8 cellular contexts compared by ENCODE assay signal in genomic region chr1:8858888-8859706, GRCh38. TPM values are rescaled to one million over a fixed set of nuclear protein-coding genes. Genes with fewer than 3 reads are reported as not detected.
DNase-seq lines count a peak whose midpoint lies in the region; ATAC-seq, FAIRE-seq and TF ChIP-seq lines count a peak whose summit lies in the region.

No MANE protein-coding gene starts in this region.

- H3K79me2 ChIP-seq in astrocyte (ENCODE audit: insufficient read depth, low read length): peaks cover 8% of the 10 kb centered on the region

- ATAC-seq in stimulated activated naive CD8-positive, alpha-beta T cell treated with anti-CD3 and anti-CD28 coated beads, Interleukin-15, Interleukin-2, amounts not matched to agents 100 U/mL and 50 U/mL, for 24 hours: peak; percentile 45
- ATAC-seq in HG03460 (IDR thresholded peaks at IDR 0.05; ENCODE audit: unreplicated experiment): no peak

- H3K9me3 ChIP-seq in SJCRH30 (replicated peaks) (no peaks in the 10 kb centered on the region), astrocyte (ENCODE audit: insufficient read depth, low read depth, low read length) (no peaks in the 10 kb centered on the region)

- H3K9me3 Mint-ChIP-seq in astrocyte (ENCODE audit: unreplicated experiment) (no peaks in the 10 kb centered on the region), immature natural killer cell (no peaks in the 10 kb centered on the region)

- no peaks in the 10 kb centered on the region for H3K27me3 Mint-ChIP-seq in astrocyte (ENCODE audit: low read depth, unreplicated experiment)
- H3K27me3 Mint-ChIP-seq in immature natural killer cell (ENCODE audit: low read depth in 3 of 3): no peaks in the 10 kb centered on the region

- peaks cover 32% of the 10 kb centered on the region for H3K4me1 Mint-ChIP-seq in astrocyte (ENCODE audit: low read depth, unreplicated experiment)
- H3K4me1 Mint-ChIP-seq in immature natural killer cell: peaks cover 21 to 32% of the 10 kb centered on the region in 2 donors

- H3K27ac Mint-ChIP-seq in astrocyte (ENCODE audit: unreplicated experiment) (peak overlapping the region; percentile 59), immature natural killer cell (peak overlapping the region; percentile 21 to 85 (median 76))

- no peaks in the 10 kb centered on the region for H3K27me3 ChIP-seq in HL-60 (ENCODE audit: insufficient read depth, poor library complexity, severe bottlenecking)
- H3K27me3 ChIP-seq in SJCRH30: no peaks in the 10 kb centered on the region
- H3K27me3 ChIP-seq in astrocyte (ENCODE audit: insufficient read depth, low read length): no peaks in the 10 kb centered on the region

- FAIRE-seq in D721Med (lab: Jason Lieb, UNC) (no peak), astrocyte (lab: Jason Lieb, UNC) (no peak)

- H3K36me3 Mint-ChIP-seq in astrocyte (ENCODE audit: low read depth, unreplicated experiment) (peaks cover 31% of the 10 kb centered on the region), immature natural killer cell (peaks cover 13 to 45% (median 14%) of the 10 kb centered on the region in 3 donors)

- DNase-seq in D721Med (ENCODE audit: insufficient read length, low spot score): no peak
- DNase-seq in HL-60 (ENCODE audit: low read depth in 1 of 2, low spot score in 1 of 2): peak in 1 of 2 experiments; percentile 75
- peak; percentile 51 to 76 for DNase-seq in SJCRH30
- DNase-seq in astrocyte (ENCODE audit: low read depth): no peak
- DNase-seq in immature natural killer cell: peak; percentile 34 to 41 (median 39)
- DNase-seq in stimulated activated naive CD8-positive, alpha-beta T cell treated with anti-CD3 and anti-CD28 coated beads, Interleukin-15, Interleukin-2, amounts not matched to agents 100 U/mL and 50 U/mL, for 24 hours: no peak
- DNase-seq in 8988T: no peak

- H3K4me1 ChIP-seq in SJCRH30 (no peaks in the 10 kb centered on the region; the same call in 1 of the 2 replicates), astrocyte (ENCODE audit: insufficient read depth, low read length) (peaks cover 14% of the 10 kb centered on the region)

- H2AFZ ChIP-seq in astrocyte (ENCODE audit: low read depth, low read length): no peak overlapping the region

- peak overlapping the region; percentile 64 for H3K4me3 Mint-ChIP-seq in astrocyte (ENCODE audit: unreplicated experiment)
- no peak overlapping the region for H3K4me3 Mint-ChIP-seq in immature natural killer cell

- H3K36me3 ChIP-seq in SJCRH30 (peaks cover 71% of the 10 kb centered on the region), astrocyte (ENCODE audit: insufficient read depth, low read length) (peaks cover 55% of the 10 kb centered on the region)

- TF ChIP-seq CTCF in D721Med (IDR thresholded peaks at IDR 0.05; ENCODE audit: insufficient read depth, missing control alignments) (peak; percentile 49), HL-60 (IDR thresholded peaks at IDR 0.05; ENCODE audit: insufficient read depth, low read length) (peak; percentile 24), astrocyte (IDR thresholded peaks at IDR 0.05; ENCODE audit: insufficient read depth, low read depth, low read length) (peak; percentile 63)

- peaks cover 88% of the 10 kb centered on the region for H4K20me1 ChIP-seq in astrocyte (ENCODE audit: insufficient read depth, low read length)

- no peak overlapping the region for H3K9ac ChIP-seq in astrocyte (ENCODE audit: low read length)

- H3K4me3 ChIP-seq in HL-60 (replicated peaks; ENCODE audit: insufficient read depth, low read length) (no peak overlapping the region), SJCRH30 (no peak overlapping the region), astrocyte (ENCODE audit: insufficient read depth, low read depth, low read length) (no peak overlapping the region)

- H3K4me2 ChIP-seq in astrocyte (ENCODE audit: low read length): no peak overlapping the region

- H3K27ac ChIP-seq in HL-60 (replicated peaks) (peak overlapping the region; percentile 42), SJCRH30 (no peak overlapping the region), astrocyte (ENCODE audit: low read depth, low read length) (no peak overlapping the region)

RNA-seq across cellular contexts. Expression of gene ENO1, which starts 19.4 kb away (rescaled TPM):
- total RNA-seq in SJCRH30 (2014; rRNA removed; shearing (Covaris generic)): 2,596 and 2,758 TPM in 2 replicates
- total RNA-seq in astrocyte: 1,663 and 1,692 TPM in 2 replicates
- 100 to 1,000 TPM; 856 to 982 (median 955) TPM for polyA plus RNA-seq in immature natural killer cell

RNA-seq across cellular contexts. Expression of gene RERE, which starts 41.7 kb away (rescaled TPM):
- 47.4 and 58.6 TPM in 2 replicates for total RNA-seq in SJCRH30 (2014; rRNA removed; shearing (Covaris generic))
- total RNA-seq in astrocyte: 118 and 124 TPM in 2 replicates
- 1 to 10 TPM; 3.8 to 5.9 (median 3.8) TPM for polyA plus RNA-seq in immature natural killer cell

Comparison
In these comparisons a context has a peak if more than half of its experiments do, and no peak if none do; other contexts are left out.
1. DNase-seq: peak in SJCRH30 (2 of 2) and immature natural killer cell (3 of 3); none in D721Med (single experiment), astrocyte (single experiment), stimulated activated naive CD8-positive, alpha-beta T cell treated with anti-CD3 and anti-CD28 coated beads, Interleukin-15, Interleukin-2, amounts not matched to agents 100 U/mL and 50 U/mL, for 24 hours (single experiment) and 8988T (single experiment).
2. Peak in every context shown above with its lines, with median percentiles within 50 percentile points of each other: CTCF ChIP-seq.